1 cellular context compared by ENCODE assay signal in genomic region chr1:149928388-149928724, GRCh38.
TF ChIP-seq lines count a peak whose summit lies in the region.

No MANE protein-coding gene starts in this region.

TF ChIP-seq in GM12878, 131 proteins besides CTCF, POLR2A, EP300 and RAD21:
- no peak for TF ChIP-seq ZNF687 (IDR thresholded peaks at IDR 0.05)
- no peak for TF ChIP-seq ZBTB33 (IDR thresholded peaks at IDR 0.05)
- TF ChIP-seq SPI1 (IDR thresholded peaks at IDR 0.05; ENCODE audit: borderline replicate concordance, insufficient read depth, low read depth, low read length), result peak; percentile 43; the same call in 1 of the 2 replicates
- TF ChIP-seq CEBPB (IDR thresholded peaks at IDR 0.05; ENCODE audit: borderline replicate concordance in 1 of 2, low read depth in 2 of 2, low read length in 2 of 2), result no peak
- TF ChIP-seq BMI1 (IDR thresholded peaks at IDR 0.05; ENCODE audit: borderline replicate concordance), result no peak
- no peak for TF ChIP-seq IRF4 (IDR thresholded peaks at IDR 0.05; ENCODE audit: low read depth, low read length)
TF ChIP-seq in GM12878: peak in this region for 1.
